Comparison of ENCODE assay signal across 8 cellular contexts in genomic region chr6:710601-711571, GRCh38. TPM values are rescaled to one million over a fixed set of nuclear protein-coding genes. Genes with fewer than 3 reads are reported as not detected.
DNase-seq lines count a peak whose midpoint lies in the region; ATAC-seq and TF ChIP-seq lines count a peak whose summit lies in the region.

No MANE protein-coding gene starts in this region.

- peak overlapping the region; percentile 75 for H3K4me2 ChIP-seq in parathyroid adenoma (ENCODE audit: low read length)

- DNase-seq in AG08396 (ENCODE audit: low spot score) (peak; percentile 70), RPMI7951 (ENCODE audit: low read depth) (peak; percentile 67), Right ventricle myocardium superior (peak; percentile 73), type B pancreatic cell (ENCODE audit: extremely low spot score, unreplicated experiment) (no peak)
- DNase-seq in activated naive CD8-positive, alpha-beta T cell treated with anti-CD3 and anti-CD28 coated beads, Interleukin-2, amount 10 ng/mL, durations not matched to agents 7 days and 5 days = peak; percentile 76

- peak overlapping the region; percentile 43 for H3K4me3 ChIP-seq in parathyroid adenoma (ENCODE audit: low read depth, low read length)

- no peaks in the 10 kb centered on the region for H3K36me3 Mint-ChIP-seq in activated naive CD8-positive, alpha-beta T cell treated with anti-CD3 and anti-CD28 coated beads, Interleukin-2, amount 10 ng/mL, durations not matched to agents 7 days and 5 days
- H3K36me3 Mint-ChIP-seq in type B pancreatic cell = no peaks in the 10 kb centered on the region

- H3K27me3 ChIP-seq in parathyroid adenoma (ENCODE audit: control insufficient read depth, insufficient read depth, low read length) = no peaks in the 10 kb centered on the region

- no peaks in the 10 kb centered on the region for H3K9me3 ChIP-seq in parathyroid adenoma (ENCODE audit: control insufficient read depth, low read length)

- ATAC-seq in GM18907 (IDR thresholded peaks at IDR 0.05; ENCODE audit: unreplicated experiment) = peak; percentile 88
- peak; percentile 85 for ATAC-seq in HG03135 (IDR thresholded peaks at IDR 0.05; ENCODE audit: unreplicated experiment)
- ATAC-seq in activated naive CD8-positive, alpha-beta T cell treated with anti-CD3 and anti-CD28 coated beads, Interleukin-2, amount 10 ng/mL, durations not matched to agents 7 days and 5 days (ENCODE audit: low read depth) = peak; percentile 84
- ATAC-seq in Right ventricle myocardium superior (ENCODE audit: poor library complexity) = peak; percentile 94

- peak overlapping the region; percentile 89 for H2AFZ ChIP-seq in parathyroid adenoma

- no peaks in the 10 kb centered on the region for H3K27me3 Mint-ChIP-seq in activated naive CD8-positive, alpha-beta T cell treated with anti-CD3 and anti-CD28 coated beads, Interleukin-2, amount 10 ng/mL, durations not matched to agents 7 days and 5 days
- peaks cover 61% of the 10 kb centered on the region for H3K27me3 Mint-ChIP-seq in type B pancreatic cell

- no peak overlapping the region for H3K9ac ChIP-seq in parathyroid adenoma

- peak overlapping the region; percentile 76 for H3K27ac ChIP-seq in parathyroid adenoma

- no peaks in the 10 kb centered on the region for H3K4me1 ChIP-seq in parathyroid adenoma

- H3K36me3 ChIP-seq in parathyroid adenoma (ENCODE audit: control insufficient read depth, insufficient read depth, low read length) = no peaks in the 10 kb centered on the region

- POLR2A ChIA-PET in activated naive CD8-positive, alpha-beta T cell treated with anti-CD3 and anti-CD28 coated beads, Interleukin-2, amount 10 ng/mL, durations not matched to agents 7 days and 5 days (lab: Charles Lee) = interaction anchor here (1.0 to 4.2 kb wide), 7 partner anchors 9 to 319 kb away, joined by 3 to 29 read pairs (median 3); partner anchors contain the start of genes EXOC2 and IRF4

- intact Hi-C loops in Right ventricle myocardium superior (cut with DNase I) = no loop called here

- TF ChIP-seq CTCF in parathyroid adenoma (IDR thresholded peaks at IDR 0.05) (no peak), type B pancreatic cell (conservative IDR thresholded peaks at IDR 0.05) (no peak)

- no peaks in the 10 kb centered on the region for H3K9me3 Mint-ChIP-seq in activated naive CD8-positive, alpha-beta T cell treated with anti-CD3 and anti-CD28 coated beads, Interleukin-2, amount 10 ng/mL, durations not matched to agents 7 days and 5 days
- H3K9me3 Mint-ChIP-seq in type B pancreatic cell = no peaks in the 10 kb centered on the region

- H3K4me3 Mint-ChIP-seq in activated naive CD8-positive, alpha-beta T cell treated with anti-CD3 and anti-CD28 coated beads, Interleukin-2, amount 10 ng/mL, durations not matched to agents 7 days and 5 days = peak overlapping the region; percentile 90
- H3K4me3 Mint-ChIP-seq in type B pancreatic cell = peak overlapping the region; percentile 92

- H3K79me2 ChIP-seq in parathyroid adenoma = no peaks in the 10 kb centered on the region

- H3K27ac Mint-ChIP-seq in activated naive CD8-positive, alpha-beta T cell treated with anti-CD3 and anti-CD28 coated beads, Interleukin-2, amount 10 ng/mL, durations not matched to agents 7 days and 5 days = peak overlapping the region; percentile 98
- peak overlapping the region; percentile 91 for H3K27ac Mint-ChIP-seq in type B pancreatic cell

- H3K4me1 Mint-ChIP-seq in activated naive CD8-positive, alpha-beta T cell treated with anti-CD3 and anti-CD28 coated beads, Interleukin-2, amount 10 ng/mL, durations not matched to agents 7 days and 5 days = peaks cover 19% of the 10 kb centered on the region
- peaks cover 19% of the 10 kb centered on the region for H3K4me1 Mint-ChIP-seq in type B pancreatic cell (ENCODE audit: unreplicated experiment)

RNA-seq across cellular contexts. Expression of gene EXOC2, which starts 17.9 kb away (rescaled TPM):
- 36.6 TPM in 2 replicates for total RNA-seq in RPMI7951 (2014; rRNA removed; shearing (Covaris generic))
- 10 to 100 TPM; 31.9 to 35.4 TPM for total RNA-seq in activated naive CD8-positive, alpha-beta T cell treated with anti-CD3 and anti-CD28 coated beads, Interleukin-2, amount 10 ng/mL, durations not matched to agents 7 days and 5 days
- total RNA-seq in Right ventricle myocardium superior (11.3 TPM), type B pancreatic cell (ENCODE audit: low replicate concordance) (21.6 and 22.9 TPM in 2 replicates)

RNA-seq across cellular contexts. Expression of gene HUS1B, which starts 54.0 kb away (rescaled TPM):
- 0.36 and 0.98 TPM in 2 replicates for total RNA-seq in RPMI7951 (2014; rRNA removed; shearing (Covaris generic))
- total RNA-seq in activated naive CD8-positive, alpha-beta T cell treated with anti-CD3 and anti-CD28 coated beads, Interleukin-2, amount 10 ng/mL, durations not matched to agents 7 days and 5 days = 1 to 10 TPM; 1.6 to 2.0 TPM
- total RNA-seq in Right ventricle myocardium superior (not detected), type B pancreatic cell (ENCODE audit: low replicate concordance) (0.41 and 0.93 TPM in 2 replicates)
